In genomic region chr6:68052234-68052633, GRCh38 we compare ENCODE assay signal across 36 cellular contexts.
"Had no signal": no experiment of that assay in that cellular context is flagged by ENCODE, and none has a peak within 500 bp of the region (broad histone marks: within the 10 kb centered on the region; RNA-seq: fewer than 3 reads in every experiment).

No MANE protein-coding gene starts in this region.

- DNase-seq: activated B cell treated with CpG ODN at 0.5 μM for 24 hours; activated CD4-positive, alpha-beta memory T cell treated with anti-CD3 and anti-CD28 coated beads for 36 hours; activated CD4-positive, alpha-beta T cell treated with anti-CD3 and anti-CD28 coated beads for 4 hours; activated CD4-positive, alpha-beta T cell treated with anti-CD3 and anti-CD28 coated beads, Interleukin-2, amount 10 ng/mL, durations not matched to agents 24 days and 14 days; activated CD4-positive, alpha-beta T cell treated with anti-CD3 and anti-CD28 coated beads, Interleukin-2, amount 50 U/mL, for 1 hour; activated CD4-positive, alpha-beta T cell treated with anti-CD3 and anti-CD28 coated beads, Interleukin-2, amount 50 U/mL, for 4 hours; activated CD4-positive, CD25-positive, alpha-beta regulatory T cell treated with anti-CD3 and anti-CD28 coated beads, Interleukin-2, amount 50 U/mL, for 72 hours; activated CD8-positive, alpha-beta memory T cell treated with anti-CD3 and anti-CD28 coated beads, Interleukin-2, amount 50 U/mL, for 4 hours; activated CD8-positive, alpha-beta T cell treated with anti-CD3 and anti-CD28 coated beads for 36 hours; activated effector memory CD4-positive, alpha-beta T cell treated with anti-CD3 and anti-CD28 coated beads, Interleukin-2, amount 50 U/mL, for 16 hours; activated gamma-delta T cell treated with Interleukin-2 at 50 U/mL for 16 hours; activated naive CD4-positive, alpha-beta T cell; activated naive CD4-positive, alpha-beta T cell treated with anti-CD3 and anti-CD28 coated beads for 36 hours; activated naive CD4-positive, alpha-beta T cell treated with anti-CD3 and anti-CD28 coated beads, Interleukin-2, amount 50 U/mL, for 16 hours; activated naive CD8-positive, alpha-beta T cell treated with anti-CD3 and anti-CD28 coated beads for 36 hours; activated T-cell treated with anti-CD3 and anti-CD28 coated beads for 4 hours; activated T-cell treated with anti-CD3 and anti-CD28 coated beads, Interleukin-2, amount 50 U/mL, for 1 hour; activated T-cell treated with anti-CD3 and anti-CD28 coated beads, Interleukin-2, amount 50 U/mL, for 4 hours; activated T-cell treated with anti-CD3 and anti-CD28 coated beads, Interleukin-2, amount 50 U/mL, for 72 hours; adrenal gland; amniotic stem cell; aorta; body of pancreas; brain microvascular endothelial cell; central memory CD4-positive, alpha-beta T cell; T-helper 1 cell; T-helper 2 cell; T-helper 9 cell had no signal

- H3K36me3 ChIP-seq: adrenal gland, brain microvascular endothelial cell, breast epithelium had no signal

- H3K4me3 Mint-ChIP-seq: activated B cell treated with CpG ODN at 0.5 μM for 24 hours; activated CD4-positive, alpha-beta memory T cell treated with anti-CD3 and anti-CD28 coated beads for 36 hours; activated CD4-positive, alpha-beta T cell treated with anti-CD3 and anti-CD28 coated beads, Interleukin-2, amount 10 ng/mL, durations not matched to agents 24 days and 14 days; activated CD8-positive, alpha-beta T cell treated with anti-CD3 and anti-CD28 coated beads for 36 hours; activated naive CD4-positive, alpha-beta T cell treated with anti-CD3 and anti-CD28 coated beads for 36 hours; activated naive CD8-positive, alpha-beta T cell treated with anti-CD3 and anti-CD28 coated beads for 36 hours; activated T-cell treated with anti-CD3 and anti-CD28 coated beads, Interleukin-2, amount 50 U/mL, for 4 hours; activated T-cell treated with anti-CD3 and anti-CD28 coated beads, Interleukin-2, amount 50 U/mL, for 72 hours; activated T-helper 1 cell treated with anti-CD3 and anti-CD28 coated beads, Interleukin-12 subunit alpha, Interleukin-12 subunit beta, Interleukin-2, Interleukin-4 antibody, amounts not matched to agents 30 ng/mL and 10 ng/mL and 1 ng/mL, durations not matched to agents 14 hours and 24 hours and 36 hours; activated T-helper 17 cell treated with anti-CD3 and anti-CD28 coated beads, Interleukin-2, amount 50 U/mL, for 72 hours; T-helper 1 cell treated with Interleukin-12 subunit alpha and Interleukin-12 subunit beta and Interleukin-4 antibody, amounts not matched to agents 30 μg/mL and 1 μg/mL, for 36 hours; T-helper 2 cell treated with Interferon-gamma antibody and Interleukin-4, amounts not matched to agents 5 μg/mL and 100 μg/mL, for 36 hours had no signal

- ATAC-seq: activated CD8-positive, alpha-beta T cell treated with anti-CD3 and anti-CD28 coated beads for 36 hours; activated naive CD4-positive, alpha-beta T cell treated with anti-CD3 and anti-CD28 coated beads, Interleukin-2, amount 50 U/mL, for 72 hours; activated T-cell treated with anti-CD3 and anti-CD28 coated beads, Interleukin-2, amount 50 U/mL, for 4 hours; activated T-cell treated with anti-CD3 and anti-CD28 coated beads, Interleukin-2, amount 50 U/mL, for 72 hours; activated T-helper 17 cell treated with anti-CD3 and anti-CD28 coated beads, Interleukin-2, amount 50 U/mL, for 72 hours; body of pancreas had no signal

- H3K4me3 ChIP-seq: adrenal gland, body of pancreas, breast epithelium had no signal

- H3K9me3 ChIP-seq: adrenal gland, body of pancreas, breast epithelium had no signal

- H3K4me1 ChIP-seq: adrenal gland, body of pancreas, breast epithelium had no signal

- H3K27me3 Mint-ChIP-seq: activated B cell treated with CpG ODN at 0.5 μM for 24 hours; activated CD4-positive, alpha-beta memory T cell treated with anti-CD3 and anti-CD28 coated beads for 36 hours; activated CD4-positive, alpha-beta T cell treated with anti-CD3 and anti-CD28 coated beads, Interleukin-2, amount 10 ng/mL, durations not matched to agents 24 days and 14 days; activated CD8-positive, alpha-beta T cell treated with anti-CD3 and anti-CD28 coated beads for 36 hours; activated naive CD8-positive, alpha-beta T cell treated with anti-CD3 and anti-CD28 coated beads for 36 hours; activated T-helper 17 cell treated with anti-CD3 and anti-CD28 coated beads, Interleukin-2, amount 50 U/mL, for 72 hours had no signal

- H3K27ac Mint-ChIP-seq: activated B cell treated with CpG ODN at 0.5 μM for 24 hours; activated CD4-positive, alpha-beta memory T cell treated with anti-CD3 and anti-CD28 coated beads for 36 hours; activated CD4-positive, alpha-beta T cell treated with anti-CD3 and anti-CD28 coated beads, Interleukin-2, amount 10 ng/mL, durations not matched to agents 24 days and 14 days; activated CD8-positive, alpha-beta T cell treated with anti-CD3 and anti-CD28 coated beads for 36 hours; activated naive CD4-positive, alpha-beta T cell treated with anti-CD3 and anti-CD28 coated beads for 36 hours; activated naive CD4-positive, alpha-beta T cell treated with anti-CD3 and anti-CD28 coated beads, Interleukin-2, amount 50 U/mL, for 72 hours; activated naive CD8-positive, alpha-beta T cell treated with anti-CD3 and anti-CD28 coated beads for 36 hours; activated T-cell treated with anti-CD3 and anti-CD28 coated beads, Interleukin-2, amount 50 U/mL, for 72 hours; activated T-helper 1 cell treated with anti-CD3 and anti-CD28 coated beads, Interleukin-12 subunit alpha, Interleukin-12 subunit beta, Interleukin-2, Interleukin-4 antibody, amounts not matched to agents 30 ng/mL and 10 ng/mL and 1 ng/mL, durations not matched to agents 14 hours and 24 hours and 36 hours; activated T-helper 17 cell treated with anti-CD3 and anti-CD28 coated beads, Interleukin-2, amount 50 U/mL, for 72 hours; T-helper 1 cell treated with Interleukin-12 subunit alpha and Interleukin-12 subunit beta and Interleukin-4 antibody, amounts not matched to agents 30 μg/mL and 1 μg/mL, for 36 hours; T-helper 2 cell treated with Interferon-gamma antibody and Interleukin-4, amounts not matched to agents 5 μg/mL and 100 μg/mL, for 36 hours had no signal

- H3K27ac ChIP-seq: adrenal gland, body of pancreas, brain microvascular endothelial cell, breast epithelium, VCaP had no signal

- H3K27me3 ChIP-seq: adrenal gland, body of pancreas, brain microvascular endothelial cell, breast epithelium had no signal

- H3K9me3 Mint-ChIP-seq: activated CD4-positive, alpha-beta T cell treated with anti-CD3 and anti-CD28 coated beads, Interleukin-2, amount 10 ng/mL, durations not matched to agents 24 days and 14 days had no signal

- H3K36me3 Mint-ChIP-seq: activated CD4-positive, alpha-beta memory T cell treated with anti-CD3 and anti-CD28 coated beads for 36 hours; activated naive CD4-positive, alpha-beta T cell treated with anti-CD3 and anti-CD28 coated beads, Interleukin-2, amount 50 U/mL, for 72 hours; activated naive CD8-positive, alpha-beta T cell treated with anti-CD3 and anti-CD28 coated beads for 36 hours had no signal

- FAIRE-seq: astrocyte had no signal

- H3K4me1 Mint-ChIP-seq: activated B cell treated with CpG ODN at 0.5 μM for 24 hours; activated CD4-positive, alpha-beta T cell treated with anti-CD3 and anti-CD28 coated beads, Interleukin-2, amount 10 ng/mL, durations not matched to agents 24 days and 14 days; activated naive CD8-positive, alpha-beta T cell treated with anti-CD3 and anti-CD28 coated beads for 36 hours; activated T-helper 17 cell treated with anti-CD3 and anti-CD28 coated beads, Interleukin-2, amount 50 U/mL, for 72 hours had no signal
